In the genomic region with DNA sequence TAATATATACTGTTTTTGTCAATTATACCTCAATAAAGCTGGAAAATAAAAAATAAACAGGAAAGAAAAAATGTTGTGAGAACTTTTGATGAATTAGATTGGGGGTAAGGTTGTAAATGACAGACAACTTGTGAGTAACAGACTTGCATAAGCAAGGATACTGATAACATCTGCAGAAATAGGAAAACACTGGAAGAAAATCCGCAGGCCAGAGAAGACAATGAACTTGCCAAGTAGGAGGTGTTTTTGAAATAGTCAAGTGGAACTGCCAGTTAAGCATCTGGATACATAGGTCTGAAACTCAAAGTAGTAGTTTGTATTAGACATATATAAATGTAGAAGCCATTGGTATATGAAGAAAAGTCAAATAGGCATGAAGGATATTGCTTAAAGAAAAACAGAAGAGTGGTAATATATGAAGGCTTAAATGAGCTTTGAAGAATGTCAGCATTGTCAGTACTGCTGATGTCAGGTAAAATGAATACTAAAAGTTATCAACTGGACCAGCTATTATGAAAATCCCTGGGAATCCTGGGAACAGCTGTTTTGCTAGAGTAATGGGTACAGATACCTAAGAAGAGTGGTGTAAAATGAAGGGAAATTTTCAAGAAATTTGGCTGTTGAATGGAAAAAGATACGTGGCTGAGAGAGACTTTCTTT, we compare ENCODE assay signal across 1 cellular context.
TF ChIP-seq lines count a peak whose summit lies in the region.

No MANE protein-coding gene starts in this region.

TF ChIP-seq in K562, 482 proteins besides CTCF, POLR2A, EP300 and RAD21 (continues in another document):
- no peak for TF ChIP-seq HDAC8 (tag; IDR thresholded peaks at IDR 0.05)
- TF ChIP-seq, protein P1, sequence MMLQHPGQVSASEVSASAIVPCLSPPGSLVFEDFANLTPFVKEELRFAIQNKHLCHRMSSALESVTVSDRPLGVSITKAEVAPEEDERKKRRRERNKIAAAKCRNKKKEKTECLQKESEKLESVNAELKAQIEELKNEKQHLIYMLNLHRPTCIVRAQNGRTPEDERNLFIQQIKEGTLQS (IDR thresholded peaks at IDR 0.05), result peak; percentile 71
- TF ChIP-seq, protein P1 (CRISPR knock-in tag; conservative IDR thresholded peaks at IDR 0.05), result no peak
- TF ChIP-seq, protein P2, sequence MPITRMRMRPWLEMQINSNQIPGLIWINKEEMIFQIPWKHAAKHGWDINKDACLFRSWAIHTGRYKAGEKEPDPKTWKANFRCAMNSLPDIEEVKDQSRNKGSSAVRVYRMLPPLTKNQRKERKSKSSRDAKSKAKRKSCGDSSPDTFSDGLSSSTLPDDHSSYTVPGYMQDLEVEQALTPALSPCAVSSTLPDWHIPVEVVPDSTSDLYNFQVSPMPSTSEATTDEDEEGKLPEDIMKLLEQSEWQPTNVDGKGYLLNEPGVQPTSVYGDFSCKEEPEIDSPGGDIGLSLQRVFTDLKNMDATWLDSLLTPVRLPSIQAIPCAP (CRISPR knock-in tag; IDR thresholded peaks at IDR 0.05; ENCODE audit: borderline replicate concordance), result no peak
- TF ChIP-seq, protein P3, sequence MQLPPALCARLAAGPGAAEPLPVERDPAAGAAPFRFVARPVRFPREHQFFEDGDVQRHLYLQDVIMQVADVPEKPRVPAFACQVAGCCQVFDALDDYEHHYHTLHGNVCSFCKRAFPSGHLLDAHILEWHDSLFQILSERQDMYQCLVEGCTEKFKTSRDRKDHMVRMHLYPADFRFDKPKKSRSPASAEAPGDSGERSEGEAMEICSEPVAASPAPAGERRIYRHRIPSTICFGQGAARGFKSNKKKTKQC (CRISPR knock-in tag; IDR thresholded peaks at IDR 0.05), result no peak
- TF ChIP-seq CBX5 (IDR thresholded peaks at IDR 0.05; ENCODE audit: borderline replicate concordance, low read depth), result no peak
- TF ChIP-seq, protein P4, sequence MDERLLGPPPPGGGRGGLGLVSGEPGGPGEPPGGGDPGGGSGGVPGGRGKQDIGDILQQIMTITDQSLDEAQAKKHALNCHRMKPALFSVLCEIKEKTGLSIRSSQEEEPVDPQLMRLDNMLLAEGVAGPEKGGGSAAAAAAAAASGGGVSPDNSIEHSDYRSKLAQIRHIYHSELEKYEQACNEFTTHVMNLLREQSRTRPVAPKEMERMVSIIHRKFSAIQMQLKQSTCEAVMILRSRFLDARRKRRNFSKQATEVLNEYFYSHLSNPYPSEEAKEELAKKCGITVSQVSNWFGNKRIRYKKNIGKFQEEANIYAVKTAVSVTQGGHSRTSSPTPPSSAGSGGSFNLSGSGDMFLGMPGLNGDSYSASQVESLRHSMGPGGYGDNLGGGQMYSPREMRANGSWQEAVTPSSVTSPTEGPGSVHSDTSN (CRISPR knock-in tag; IDR thresholded peaks at IDR 0.05; ENCODE audit: low read depth), result no peak
- TF ChIP-seq, protein P4 (tag; conservative IDR thresholded peaks at IDR 0.05; ENCODE audit: low read depth), result peak; percentile 48
- TF ChIP-seq HMG20B (CRISPR knock-in tag; IDR thresholded peaks at IDR 0.05), result no peak
- TF ChIP-seq PPARD (CRISPR knock-in tag; IDR thresholded peaks at IDR 0.05), result no peak
- TF ChIP-seq PCBP1 (IDR thresholded peaks at IDR 0.05; ENCODE audit: low read depth, low read length, poor library complexity, severe bottlenecking), result no peak
- TF ChIP-seq CEBPB (tag; IDR thresholded peaks at IDR 0.05), result peak; percentile 79
- TF ChIP-seq, protein P5, sequence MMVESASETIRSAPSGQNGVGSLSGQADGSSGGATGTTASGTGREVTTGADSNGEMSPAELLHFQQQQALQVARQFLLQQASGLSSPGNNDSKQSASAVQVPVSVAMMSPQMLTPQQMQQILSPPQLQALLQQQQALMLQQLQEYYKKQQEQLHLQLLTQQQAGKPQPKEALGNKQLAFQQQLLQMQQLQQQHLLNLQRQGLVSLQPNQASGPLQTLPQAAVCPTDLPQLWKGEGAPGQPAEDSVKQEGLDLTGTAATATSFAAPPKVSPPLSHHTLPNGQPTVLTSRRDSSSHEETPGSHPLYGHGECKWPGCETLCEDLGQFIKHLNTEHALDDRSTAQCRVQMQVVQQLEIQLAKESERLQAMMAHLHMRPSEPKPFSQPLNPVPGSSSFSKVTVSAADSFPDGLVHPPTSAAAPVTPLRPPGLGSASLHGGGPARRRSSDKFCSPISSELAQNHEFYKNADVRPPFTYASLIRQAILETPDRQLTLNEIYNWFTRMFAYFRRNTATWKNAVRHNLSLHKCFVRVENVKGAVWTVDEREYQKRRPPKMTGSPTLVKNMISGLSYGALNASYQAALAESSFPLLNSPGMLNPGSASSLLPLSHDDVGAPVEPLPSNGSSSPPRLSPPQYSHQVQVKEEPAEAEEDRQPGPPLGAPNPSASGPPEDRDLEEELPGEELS (CRISPR knock-in tag; IDR thresholded peaks at IDR 0.05; ENCODE audit: borderline replicate concordance), result no peak
- TF ChIP-seq EP400 (IDR thresholded peaks at IDR 0.05), result no peak
- no peak for TF ChIP-seq SAFB2 (IDR thresholded peaks at IDR 0.05; ENCODE audit: borderline replicate concordance, low read depth, low read length, severe bottlenecking)
- TF ChIP-seq ASH1L (IDR thresholded peaks at IDR 0.05; ENCODE audit: borderline replicate concordance, low read depth, partially characterized antibody), result no peak
- TF ChIP-seq, protein P6, sequence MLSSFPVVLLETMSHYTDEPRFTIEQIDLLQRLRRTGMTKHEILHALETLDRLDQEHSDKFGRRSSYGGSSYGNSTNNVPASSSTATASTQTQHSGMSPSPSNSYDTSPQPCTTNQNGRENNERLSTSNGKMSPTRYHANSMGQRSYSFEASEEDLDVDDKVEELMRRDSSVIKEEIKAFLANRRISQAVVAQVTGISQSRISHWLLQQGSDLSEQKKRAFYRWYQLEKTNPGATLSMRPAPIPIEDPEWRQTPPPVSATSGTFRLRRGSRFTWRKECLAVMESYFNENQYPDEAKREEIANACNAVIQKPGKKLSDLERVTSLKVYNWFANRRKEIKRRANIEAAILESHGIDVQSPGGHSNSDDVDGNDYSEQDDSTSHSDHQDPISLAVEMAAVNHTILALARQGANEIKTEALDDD (IDR thresholded peaks at IDR 0.05), result no peak
- TF ChIP-seq MEIS2 (IDR thresholded peaks at IDR 0.05; ENCODE audit: partially characterized antibody), result peak; percentile 38
- no peak for TF ChIP-seq NEUROD1 (IDR thresholded peaks at IDR 0.05; ENCODE audit: borderline replicate concordance, low read depth, low read length, partially characterized antibody)
- no peak for TF ChIP-seq ZNF318 (IDR thresholded peaks at IDR 0.05; ENCODE audit: borderline replicate concordance in 1 of 2, low read depth in 1 of 2)
- TF ChIP-seq CBX1 (IDR thresholded peaks at IDR 0.05; ENCODE audit: low read depth), result no peak
- TF ChIP-seq CEBPG (CRISPR knock-in tag; IDR thresholded peaks at IDR 0.05), result no peak
- peak; percentile 44 to 70; a peak in 2 of 4 replicates for TF ChIP-seq CEBPG (tag; conservative IDR thresholded peaks at IDR 0.05 in 1 of 2, IDR thresholded peaks at IDR 0.05 in 1 of 2)
- TF ChIP-seq SOX6 (IDR thresholded peaks at IDR 0.05), result peak; percentile 81
- 0 out of 2 replicates have a peak, but pooled peaks have one; percentile 43 for TF ChIP-seq GATA2 (CRISPR knock-in tag; IDR thresholded peaks at IDR 0.05)
- TF ChIP-seq PCBP2 (IDR thresholded peaks at IDR 0.05; ENCODE audit: low read depth, low read length, poor library complexity, severe bottlenecking), result no peak
- peak; percentile 43; the same call in 1 of the 2 replicates for TF ChIP-seq DPF2 (IDR thresholded peaks at IDR 0.05)
- TF ChIP-seq ZKSCAN1 (IDR thresholded peaks at IDR 0.05; ENCODE audit: low read depth, low read length), result no peak
- TF ChIP-seq ZNF316 (IDR thresholded peaks at IDR 0.05), result peak; percentile 68
- no peak for TF ChIP-seq ZFP1 (CRISPR knock-in tag; IDR thresholded peaks at IDR 0.05)
- TF ChIP-seq, protein P7, sequence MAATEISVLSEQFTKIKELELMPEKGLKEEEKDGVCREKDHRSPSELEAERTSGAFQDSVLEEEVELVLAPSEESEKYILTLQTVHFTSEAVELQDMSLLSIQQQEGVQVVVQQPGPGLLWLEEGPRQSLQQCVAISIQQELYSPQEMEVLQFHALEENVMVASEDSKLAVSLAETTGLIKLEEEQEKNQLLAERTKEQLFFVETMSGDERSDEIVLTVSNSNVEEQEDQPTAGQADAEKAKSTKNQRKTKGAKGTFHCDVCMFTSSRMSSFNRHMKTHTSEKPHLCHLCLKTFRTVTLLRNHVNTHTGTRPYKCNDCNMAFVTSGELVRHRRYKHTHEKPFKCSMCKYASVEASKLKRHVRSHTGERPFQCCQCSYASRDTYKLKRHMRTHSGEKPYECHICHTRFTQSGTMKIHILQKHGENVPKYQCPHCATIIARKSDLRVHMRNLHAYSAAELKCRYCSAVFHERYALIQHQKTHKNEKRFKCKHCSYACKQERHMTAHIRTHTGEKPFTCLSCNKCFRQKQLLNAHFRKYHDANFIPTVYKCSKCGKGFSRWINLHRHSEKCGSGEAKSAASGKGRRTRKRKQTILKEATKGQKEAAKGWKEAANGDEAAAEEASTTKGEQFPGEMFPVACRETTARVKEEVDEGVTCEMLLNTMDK (IDR thresholded peaks at IDR 0.05; ENCODE audit: borderline replicate concordance, insufficient read depth, low read depth, low read length, poor library complexity, severe bottlenecking), result no peak
- TF ChIP-seq HSF4 (CRISPR knock-in tag; IDR thresholded peaks at IDR 0.05; ENCODE audit: borderline replicate concordance), result no peak
- TF ChIP-seq, protein P8, sequence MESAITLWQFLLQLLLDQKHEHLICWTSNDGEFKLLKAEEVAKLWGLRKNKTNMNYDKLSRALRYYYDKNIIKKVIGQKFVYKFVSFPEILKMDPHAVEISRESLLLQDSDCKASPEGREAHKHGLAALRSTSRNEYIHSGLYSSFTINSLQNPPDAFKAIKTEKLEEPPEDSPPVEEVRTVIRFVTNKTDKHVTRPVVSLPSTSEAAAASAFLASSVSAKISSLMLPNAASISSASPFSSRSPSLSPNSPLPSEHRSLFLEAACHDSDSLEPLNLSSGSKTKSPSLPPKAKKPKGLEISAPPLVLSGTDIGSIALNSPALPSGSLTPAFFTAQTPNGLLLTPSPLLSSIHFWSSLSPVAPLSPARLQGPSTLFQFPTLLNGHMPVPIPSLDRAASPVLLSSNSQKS (CRISPR knock-in tag; IDR thresholded peaks at IDR 0.05), result no peak
- TF ChIP-seq, protein P9, sequence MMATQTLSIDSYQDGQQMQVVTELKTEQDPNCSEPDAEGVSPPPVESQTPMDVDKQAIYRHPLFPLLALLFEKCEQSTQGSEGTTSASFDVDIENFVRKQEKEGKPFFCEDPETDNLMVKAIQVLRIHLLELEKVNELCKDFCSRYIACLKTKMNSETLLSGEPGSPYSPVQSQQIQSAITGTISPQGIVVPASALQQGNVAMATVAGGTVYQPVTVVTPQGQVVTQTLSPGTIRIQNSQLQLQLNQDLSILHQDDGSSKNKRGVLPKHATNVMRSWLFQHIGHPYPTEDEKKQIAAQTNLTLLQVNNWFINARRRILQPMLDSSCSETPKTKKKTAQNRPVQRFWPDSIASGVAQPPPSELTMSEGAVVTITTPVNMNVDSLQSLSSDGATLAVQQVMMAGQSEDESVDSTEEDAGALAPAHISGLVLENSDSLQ (IDR thresholded peaks at IDR 0.05), result peak; percentile 77
